Comparison of ENCODE assay signal across 2 cellular contexts in the genomic region with DNA sequence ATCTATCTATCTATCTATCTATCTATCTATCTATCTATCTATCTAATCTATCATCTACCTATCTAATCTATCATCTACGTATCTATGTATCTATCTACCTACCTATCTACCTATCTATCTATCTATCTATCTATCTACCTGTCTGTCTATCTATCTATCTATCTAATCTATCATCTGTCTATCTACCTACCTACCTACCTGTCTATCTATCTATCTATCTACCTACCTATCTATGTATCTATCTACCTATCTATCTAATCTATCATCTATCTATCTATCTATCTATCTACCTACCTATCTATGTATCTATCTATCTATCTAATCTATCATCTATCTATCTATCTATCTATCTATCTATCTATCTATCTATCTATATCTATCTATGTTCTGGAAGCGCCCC. TPM values are rescaled to one million over a fixed set of nuclear protein-coding genes. Genes with fewer than 3 reads are reported as not detected.
"Had no signal": no experiment of that assay in that cellular context is flagged by ENCODE, and none has a peak within 500 bp of the region (broad histone marks: within the 10 kb centered on the region; RNA-seq: fewer than 3 reads in every experiment).

No MANE protein-coding gene starts in this region.

RNA-seq across cellular contexts. Expression of a gene that starts 29.7 kb away (rescaled TPM):
- total RNA-seq: vagina had no signal
- polyA plus RNA-seq: stomach had no signal
